ENCODE assay signal across 23 cellular contexts in the genomic region with DNA sequence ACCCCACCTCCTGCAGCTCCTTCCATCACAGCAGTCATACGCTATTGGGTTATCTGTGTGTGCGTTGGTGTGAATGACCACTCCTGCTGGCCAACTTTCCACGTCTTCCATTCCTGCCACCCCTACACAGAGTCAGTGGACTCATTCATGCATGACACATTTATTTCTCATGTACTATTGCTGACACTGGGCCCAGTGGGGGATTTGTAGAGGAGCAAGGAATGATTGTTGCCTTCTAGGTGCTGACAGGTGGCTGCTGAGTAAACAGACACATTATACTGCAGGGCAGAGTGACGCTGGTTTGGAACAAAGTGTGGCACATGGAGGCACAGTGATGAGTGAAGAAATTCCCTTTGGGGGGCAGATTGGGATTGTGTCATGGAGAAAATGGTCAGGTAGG.
A peak's percentile ranks its signal among the peaks of the same experiment; 100 is the strongest.
DNase-seq lines count a peak whose midpoint lies in the region; ATAC-seq and TF ChIP-seq lines count a peak whose summit lies in the region.
"Had no signal": no experiment of that assay in that cellular context is flagged by ENCODE, and none has a peak within 500 bp of the region (broad histone marks: within the 10 kb centered on the region; RNA-seq: fewer than 3 reads in every experiment).

No MANE protein-coding gene starts in this region.

- TF ChIP-seq CTCF in right lobe of liver (IDR thresholded peaks at IDR 0.05), result no peak

- no peak overlapping the region for H3K4me3 ChIP-seq in right lobe of liver
- H3K4me3 ChIP-seq: esophagus squamous epithelium, K562, lung, stomach, upper lobe of left lung had no signal

- no peaks in the 10 kb centered on the region for H3K27me3 ChIP-seq in right lobe of liver
- H3K27me3 ChIP-seq: esophagus squamous epithelium, stomach, upper lobe of left lung had no signal

- 87% methylated on average over 4 of the region's 4 CpGs for WGBS in right lobe of liver (ENCODE audit: insufficient coverage, low coverage, low lambda C conversion rate, missing lambda C conversion rate)

- intact Hi-C loops in right lobe of liver (cut with DNase I), result no loop called here

- no peak for ATAC-seq in HG03342 (IDR thresholded peaks at IDR 0.05; ENCODE audit: unreplicated experiment)
- ATAC-seq in GM19467 (IDR thresholded peaks at IDR 0.05; ENCODE audit: unreplicated experiment), result no peak
- ATAC-seq in right lobe of liver, result no peak

- peak; percentile 38 for DNase-seq in activated CD8-positive, alpha-beta memory T cell treated with anti-CD3 and anti-CD28 coated beads for 24 hours
- no peak for DNase-seq in activated CD8-positive, alpha-beta memory T cell treated with anti-CD3 and anti-CD28 coated beads, Interleukin-2, amount 50 U/mL, for 4 hours
- DNase-seq in NCI-H2107 treated with DMSO at 0.1 percent for 48 hours (lab: John Stamatoyannopoulos, UW; ENCODE audit: unreplicated experiment) (peak; percentile 71), amniotic epithelial cell (ENCODE audit: low read depth) (peak; percentile 33), GM03348 (ENCODE audit: low spot score) (no peak), right lobe of liver (no peak)
- DNase-seq: activated CD4-positive, alpha-beta T cell treated with anti-CD3 and anti-CD28 coated beads, Interleukin-2, amount 10 ng/mL, durations not matched to agents 24 days and 14 days; activated CD8-positive, alpha-beta memory T cell treated with anti-CD3 and anti-CD28 coated beads, Interleukin-2, amount 50 U/mL, for 48 hours; activated gamma-delta T cell treated with Interleukin-2 at 50 U/mL for 16 hours; CD4-positive, alpha-beta T cell; effector CD4-positive, alpha-beta T cell; esophagus squamous epithelium; glutamatergic neuron; MV-4-11; NK-92 treated with Interleukin-12 subunit alpha and Interleukin-12 subunit beta, amount 100 ng/mL, for 24 hours; RPMI8226; stomach; upper lobe of left lung had no signal

- H3K36me3 ChIP-seq in right lobe of liver, result no peaks in the 10 kb centered on the region
- H3K36me3 ChIP-seq: esophagus squamous epithelium, upper lobe of left lung had no signal

- H3K4me1 ChIP-seq in right lobe of liver, result no peaks in the 10 kb centered on the region

- no peak overlapping the region for H3K27ac ChIP-seq in right lobe of liver
- H3K27ac ChIP-seq: esophagus squamous epithelium, parathyroid adenoma, stomach, upper lobe of left lung had no signal

- no peaks in the 10 kb centered on the region for H3K9me3 ChIP-seq in right lobe of liver
- H3K9me3 ChIP-seq: esophagus squamous epithelium, stomach, upper lobe of left lung had no signal

- TF ChIP-seq POLR2A in right lobe of liver (IDR thresholded peaks at IDR 0.05), result no peak

Comparison
In these comparisons a context has a peak if more than half of its experiments do, and no peak if none do; other contexts are left out.
1. DNase-seq: peak in activated CD8-positive, alpha-beta memory T cell treated with anti-CD3 and anti-CD28 coated beads for 24 hours (single experiment), NCI-H2107 treated with DMSO at 0.1 percent for 48 hours (single experiment) and amniotic epithelial cell (single experiment); none in activated CD8-positive, alpha-beta memory T cell treated with anti-CD3 and anti-CD28 coated beads, Interleukin-2, amount 50 U/mL, for 4 hours (single experiment), GM03348 (single experiment) and right lobe of liver (0 of 3).